In the genomic region with DNA sequence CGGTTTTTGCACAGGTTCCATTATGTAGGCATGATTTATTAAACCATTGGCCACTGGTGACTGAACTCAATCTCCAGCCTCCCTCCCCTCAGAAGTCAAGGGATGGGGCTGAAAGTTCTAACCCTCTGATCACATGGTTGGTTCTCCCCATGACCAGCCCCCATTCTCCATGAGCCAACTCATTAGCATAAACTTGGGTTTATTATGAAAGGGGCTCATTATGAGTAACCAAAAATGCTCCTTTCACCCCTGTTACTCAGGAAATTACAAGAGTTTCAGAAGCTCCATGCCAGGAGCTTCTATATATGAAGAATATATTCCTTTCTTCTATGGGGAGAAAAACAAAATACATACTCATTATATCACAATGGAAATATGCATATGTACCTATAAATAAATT, we compare ENCODE assay signal across 3 cellular contexts.
"Had no signal": no experiment of that assay in that cellular context is flagged by ENCODE, and none has a peak within 500 bp of the region (broad histone marks: within the 10 kb centered on the region; RNA-seq: fewer than 3 reads in every experiment).

No MANE protein-coding gene starts in this region.

- ATAC-seq: GM12878 had no signal

- DNase-seq: GDM1, GF-D8 had no signal
